Comparison of ENCODE assay signal across 12 cellular contexts in genomic region chr15:56739474-56739873, GRCh38. TPM values are rescaled to one million over a fixed set of nuclear protein-coding genes. Genes with fewer than 3 reads are reported as not detected.
DNase-seq lines count a peak whose midpoint lies in the region; ATAC-seq and TF ChIP-seq lines count a peak whose summit lies in the region.
"Had no signal": no experiment of that assay in that cellular context is flagged by ENCODE, and none has a peak within 500 bp of the region (broad histone marks: within the 10 kb centered on the region; RNA-seq: fewer than 3 reads in every experiment).

No MANE protein-coding gene starts in this region.

- peaks cover 25% of the 10 kb centered on the region for H3K4me1 ChIP-seq in HUES64 (ENCODE audit: insufficient read depth, low read length)
- H3K4me1 ChIP-seq in body of pancreas: peaks cover 23% of the 10 kb centered on the region
- H3K4me1 ChIP-seq in osteoblast (ENCODE audit: insufficient read depth, low read length): no peaks in the 10 kb centered on the region
- H3K4me1 ChIP-seq: BLaER1 had no signal

- H2AFZ ChIP-seq in osteoblast (ENCODE audit: low read length): no peak overlapping the region

- H3K27me3 ChIP-seq in HUES64 (ENCODE audit: insufficient read depth, low read length): no peaks in the 10 kb centered on the region
- H3K27me3 ChIP-seq in body of pancreas: no peaks in the 10 kb centered on the region
- H3K27me3 ChIP-seq in osteoblast (ENCODE audit: insufficient read depth, low read length): no peaks in the 10 kb centered on the region
- H3K27me3 ChIP-seq: BLaER1 had no signal

- peak overlapping the region; percentile 55; the same call in 1 of the 2 replicates for H3K27ac ChIP-seq in HUES64 (ENCODE audit: low read depth, low read length)
- peak overlapping the region; percentile 14 to 64 (median 61) for H3K27ac ChIP-seq in body of pancreas
- no peak overlapping the region for H3K27ac ChIP-seq in osteoblast (ENCODE audit: low read depth, low read length)
- H3K27ac ChIP-seq: BLaER1 had no signal

- DNase-seq in body of pancreas (no peak), osteoblast (ENCODE audit: insufficient read length, low spot score, missing footprints) (peak; percentile 23), middle frontal gyrus (ENCODE audit: extremely low spot score, low spot score) (no peak), NCI-H69 (lab: John Stamatoyannopoulos, UW) (no peak), NCI-H2107 (lab: John Stamatoyannopoulos, UW) (no peak), NCI-H2227 (lab: John Stamatoyannopoulos, UW; ENCODE audit: unreplicated experiment) (no peak)
- DNase-seq: HCEC 1CT, HFFc6, KBM-7 had no signal

- H3K9me3 ChIP-seq in HUES64 (ENCODE audit: insufficient read depth, low read depth, low read length): peaks cover 10% of the 10 kb centered on the region; the same call in 1 of the 2 replicates
- H3K9me3 ChIP-seq in body of pancreas: no peaks in the 10 kb centered on the region
- H3K9me3 ChIP-seq in osteoblast (ENCODE audit: low read depth, low read length): no peaks in the 10 kb centered on the region
- H3K9me3 ChIP-seq: BLaER1 had no signal

- peak; percentile 12 for ATAC-seq in body of pancreas

- 79% methylated on average over 1 of the region's 4 CpGs for WGBS in HUES64
- 70% methylated on average over 4 of the region's 4 CpGs for WGBS in body of pancreas, 2 donors

- intact Hi-C loops in body of pancreas (cut with DNase I): no loop called here

- H3K36me3 ChIP-seq in HUES64 (ENCODE audit: insufficient read depth, low read length) (no peaks in the 10 kb centered on the region), body of pancreas (replicated peaks in 1 of 2; ENCODE audit: insufficient read depth in 1 of 2, low read depth in 2 of 2) (no peaks in the 10 kb centered on the region), osteoblast (ENCODE audit: insufficient read depth, low read length) (no peaks in the 10 kb centered on the region)
- H3K36me3 ChIP-seq: BLaER1 had no signal

- no peak overlapping the region for H3K9ac ChIP-seq in HUES64 (ENCODE audit: low read depth, low read length)
- H3K9ac ChIP-seq: BLaER1 had no signal

- H3K4me3 ChIP-seq in HUES64 (ENCODE audit: low read length) (no peak overlapping the region), body of pancreas (no peak overlapping the region), osteoblast (ENCODE audit: insufficient read depth, low read length) (no peak overlapping the region)
- H3K4me3 ChIP-seq: BLaER1 had no signal

- H4K20me1 ChIP-seq in osteoblast (ENCODE audit: insufficient read depth, low read length): no peaks in the 10 kb centered on the region
- H4K20me1 ChIP-seq: BLaER1 had no signal

- H3K4me2 ChIP-seq in osteoblast (ENCODE audit: insufficient read depth, low read length): no peak overlapping the region
- H3K4me2 ChIP-seq: BLaER1 had no signal

- TF ChIP-seq CTCF in GM12873 (IDR thresholded peaks at IDR 0.05; ENCODE audit: insufficient read depth, low read depth, low read length, missing control alignments): peak; percentile 15
- TF ChIP-seq CTCF in body of pancreas (IDR thresholded peaks at IDR 0.05): no peak
- TF ChIP-seq CTCF in osteoblast (IDR thresholded peaks at IDR 0.05; ENCODE audit: extremely low read depth, low read depth, low read length): no peak

- no peak for TF ChIP-seq POLR2A in body of pancreas (IDR thresholded peaks at IDR 0.05)

- H3K79me2 ChIP-seq in osteoblast (ENCODE audit: insufficient read depth, low read length): no peaks in the 10 kb centered on the region

RNA-seq across cellular contexts. Expression of gene ZNF280D, which starts 6.2 kb away (rescaled TPM):
- 8.9 TPM for polyA plus RNA-seq in HUES64 (2013, experiment 1 of 2)
- 8.6 TPM for polyA plus RNA-seq in HUES64 (2013, experiment 2 of 2)
- total RNA-seq in body of pancreas: 10 to 100 TPM; 28.3 to 38.7 TPM
- total RNA-seq in osteoblast: 50.7 and 51.9 TPM in 2 replicates
